2 cellular contexts compared by ENCODE assay signal in the genomic region with DNA sequence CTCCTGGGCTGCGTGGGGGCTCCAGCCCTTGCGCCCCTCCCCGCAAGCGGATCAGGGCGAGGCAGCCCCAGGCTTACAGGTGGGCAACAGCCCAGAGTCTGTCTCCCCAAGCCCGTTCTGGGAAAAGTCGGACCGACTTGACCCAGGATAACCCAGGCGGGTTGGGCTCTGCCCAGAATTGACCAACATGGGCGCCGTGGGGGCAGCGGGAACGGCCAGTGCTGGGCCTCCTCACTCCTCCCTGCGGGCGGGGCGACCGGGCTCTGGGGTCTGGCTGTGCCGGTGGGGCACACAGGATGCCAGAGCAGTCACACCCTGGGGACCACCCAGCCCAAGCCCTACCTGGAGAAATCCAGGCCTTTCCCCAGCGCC.
TF ChIP-seq lines count a peak whose summit lies in the region.

No MANE protein-coding gene starts in this region.

TF ChIP-seq in GM23338, 12 proteins besides CTCF, POLR2A, EP300 and RAD21:
- no peak for TF ChIP-seq EZH2 (IDR thresholded peaks at IDR 0.05; ENCODE audit: low read depth, unreplicated experiment)
- no peak for TF ChIP-seq EZH2phosphoT487 (IDR thresholded peaks at IDR 0.05; ENCODE audit: unreplicated experiment)
- TF ChIP-seq ZNF114 (CRISPR knock-in tag; IDR thresholded peaks at IDR 0.05), result no peak
- no peak for TF ChIP-seq ZNF331 (CRISPR knock-in tag; IDR thresholded peaks at IDR 0.05; ENCODE audit: low read depth)
- TF ChIP-seq POLR2AphosphoS5 (IDR thresholded peaks at IDR 0.05; ENCODE audit: low read depth), result no peak
- TF ChIP-seq, protein P1, sequence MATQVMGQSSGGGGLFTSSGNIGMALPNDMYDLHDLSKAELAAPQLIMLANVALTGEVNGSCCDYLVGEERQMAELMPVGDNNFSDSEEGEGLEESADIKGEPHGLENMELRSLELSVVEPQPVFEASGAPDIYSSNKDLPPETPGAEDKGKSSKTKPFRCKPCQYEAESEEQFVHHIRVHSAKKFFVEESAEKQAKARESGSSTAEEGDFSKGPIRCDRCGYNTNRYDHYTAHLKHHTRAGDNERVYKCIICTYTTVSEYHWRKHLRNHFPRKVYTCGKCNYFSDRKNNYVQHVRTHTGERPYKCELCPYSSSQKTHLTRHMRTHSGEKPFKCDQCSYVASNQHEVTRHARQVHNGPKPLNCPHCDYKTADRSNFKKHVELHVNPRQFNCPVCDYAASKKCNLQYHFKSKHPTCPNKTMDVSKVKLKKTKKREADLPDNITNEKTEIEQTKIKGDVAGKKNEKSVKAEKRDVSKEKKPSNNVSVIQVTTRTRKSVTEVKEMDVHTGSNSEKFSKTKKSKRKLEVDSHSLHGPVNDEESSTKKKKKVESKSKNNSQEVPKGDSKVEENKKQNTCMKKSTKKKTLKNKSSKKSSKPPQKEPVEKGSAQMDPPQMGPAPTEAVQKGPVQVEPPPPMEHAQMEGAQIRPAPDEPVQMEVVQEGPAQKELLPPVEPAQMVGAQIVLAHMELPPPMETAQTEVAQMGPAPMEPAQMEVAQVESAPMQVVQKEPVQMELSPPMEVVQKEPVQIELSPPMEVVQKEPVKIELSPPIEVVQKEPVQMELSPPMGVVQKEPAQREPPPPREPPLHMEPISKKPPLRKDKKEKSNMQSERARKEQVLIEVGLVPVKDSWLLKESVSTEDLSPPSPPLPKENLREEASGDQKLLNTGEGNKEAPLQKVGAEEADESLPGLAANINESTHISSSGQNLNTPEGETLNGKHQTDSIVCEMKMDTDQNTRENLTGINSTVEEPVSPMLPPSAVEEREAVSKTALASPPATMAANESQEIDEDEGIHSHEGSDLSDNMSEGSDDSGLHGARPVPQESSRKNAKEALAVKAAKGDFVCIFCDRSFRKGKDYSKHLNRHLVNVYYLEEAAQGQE (IDR thresholded peaks at IDR 0.05; ENCODE audit: unreplicated experiment), result no peak
- no peak for TF ChIP-seq JUNB (IDR thresholded peaks at IDR 0.05; ENCODE audit: unreplicated experiment)
- TF ChIP-seq CREB1 (CRISPR knock-in tag; IDR thresholded peaks at IDR 0.05; ENCODE audit: low read depth), result no peak
TF ChIP-seq in GM23338: peak in this region for 0.

TF ChIP-seq in K562, 482 proteins besides CTCF, POLR2A, EP300 and RAD21:
- no peak for TF ChIP-seq GATAD2B (IDR thresholded peaks at IDR 0.05; ENCODE audit: borderline replicate concordance)
- TF ChIP-seq, protein P2, sequence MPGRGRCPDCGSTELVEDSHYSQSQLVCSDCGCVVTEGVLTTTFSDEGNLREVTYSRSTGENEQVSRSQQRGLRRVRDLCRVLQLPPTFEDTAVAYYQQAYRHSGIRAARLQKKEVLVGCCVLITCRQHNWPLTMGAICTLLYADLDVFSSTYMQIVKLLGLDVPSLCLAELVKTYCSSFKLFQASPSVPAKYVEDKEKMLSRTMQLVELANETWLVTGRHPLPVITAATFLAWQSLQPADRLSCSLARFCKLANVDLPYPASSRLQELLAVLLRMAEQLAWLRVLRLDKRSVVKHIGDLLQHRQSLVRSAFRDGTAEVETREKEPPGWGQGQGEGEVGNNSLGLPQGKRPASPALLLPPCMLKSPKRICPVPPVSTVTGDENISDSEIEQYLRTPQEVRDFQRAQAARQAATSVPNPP (IDR thresholded peaks at IDR 0.05; ENCODE audit: borderline replicate concordance, insufficient read depth, insufficient read length), result no peak
- TF ChIP-seq CAMTA2 (CRISPR knock-in tag; conservative IDR thresholded peaks at IDR 0.05), result no peak
- no peak for TF ChIP-seq ZNF589 (CRISPR knock-in tag; IDR thresholded peaks at IDR 0.05; ENCODE audit: low read depth)
- TF ChIP-seq NCOA4 (IDR thresholded peaks at IDR 0.05; ENCODE audit: partially characterized antibody), result no peak
- no peak for TF ChIP-seq ZKSCAN8 (CRISPR knock-in tag; IDR thresholded peaks at IDR 0.05)
- no peak for TF ChIP-seq SIN3A (IDR thresholded peaks at IDR 0.05; ENCODE audit: borderline replicate concordance in 2 of 2, control insufficient read depth in 1 of 2, low read depth in 2 of 2, low read length in 2 of 2)
- TF ChIP-seq, protein P3, sequence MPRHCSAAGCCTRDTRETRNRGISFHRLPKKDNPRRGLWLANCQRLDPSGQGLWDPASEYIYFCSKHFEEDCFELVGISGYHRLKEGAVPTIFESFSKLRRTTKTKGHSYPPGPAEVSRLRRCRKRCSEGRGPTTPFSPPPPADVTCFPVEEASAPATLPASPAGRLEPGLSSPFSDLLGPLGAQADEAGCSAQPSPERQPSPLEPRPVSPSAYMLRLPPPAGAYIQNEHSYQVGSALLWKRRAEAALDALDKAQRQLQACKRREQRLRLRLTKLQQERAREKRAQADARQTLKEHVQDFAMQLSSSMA (CRISPR knock-in tag; IDR thresholded peaks at IDR 0.05), result no peak
- TF ChIP-seq, protein P4, sequence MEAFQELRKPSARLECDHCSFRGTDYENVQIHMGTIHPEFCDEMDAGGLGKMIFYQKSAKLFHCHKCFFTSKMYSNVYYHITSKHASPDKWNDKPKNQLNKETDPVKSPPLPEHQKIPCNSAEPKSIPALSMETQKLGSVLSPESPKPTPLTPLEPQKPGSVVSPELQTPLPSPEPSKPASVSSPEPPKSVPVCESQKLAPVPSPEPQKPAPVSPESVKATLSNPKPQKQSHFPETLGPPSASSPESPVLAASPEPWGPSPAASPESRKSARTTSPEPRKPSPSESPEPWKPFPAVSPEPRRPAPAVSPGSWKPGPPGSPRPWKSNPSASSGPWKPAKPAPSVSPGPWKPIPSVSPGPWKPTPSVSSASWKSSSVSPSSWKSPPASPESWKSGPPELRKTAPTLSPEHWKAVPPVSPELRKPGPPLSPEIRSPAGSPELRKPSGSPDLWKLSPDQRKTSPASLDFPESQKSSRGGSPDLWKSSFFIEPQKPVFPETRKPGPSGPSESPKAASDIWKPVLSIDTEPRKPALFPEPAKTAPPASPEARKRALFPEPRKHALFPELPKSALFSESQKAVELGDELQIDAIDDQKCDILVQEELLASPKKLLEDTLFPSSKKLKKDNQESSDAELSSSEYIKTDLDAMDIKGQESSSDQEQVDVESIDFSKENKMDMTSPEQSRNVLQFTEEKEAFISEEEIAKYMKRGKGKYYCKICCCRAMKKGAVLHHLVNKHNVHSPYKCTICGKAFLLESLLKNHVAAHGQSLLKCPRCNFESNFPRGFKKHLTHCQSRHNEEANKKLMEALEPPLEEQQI (IDR thresholded peaks at IDR 0.05), result no peak
- no peak for TF ChIP-seq ZNF561 (CRISPR knock-in tag; conservative IDR thresholded peaks at IDR 0.05)
- no peak for TF ChIP-seq MED1 (CRISPR knock-in tag; IDR thresholded peaks at IDR 0.05; ENCODE audit: borderline replicate concordance)
- TF ChIP-seq GABPB2 (CRISPR knock-in tag; conservative IDR thresholded peaks at IDR 0.05), result no peak
- no peak for TF ChIP-seq XRCC5 (IDR thresholded peaks at IDR 0.05; ENCODE audit: low read depth, low read length)
